ENCODE assay signal across 1 cellular context in the genomic region with DNA sequence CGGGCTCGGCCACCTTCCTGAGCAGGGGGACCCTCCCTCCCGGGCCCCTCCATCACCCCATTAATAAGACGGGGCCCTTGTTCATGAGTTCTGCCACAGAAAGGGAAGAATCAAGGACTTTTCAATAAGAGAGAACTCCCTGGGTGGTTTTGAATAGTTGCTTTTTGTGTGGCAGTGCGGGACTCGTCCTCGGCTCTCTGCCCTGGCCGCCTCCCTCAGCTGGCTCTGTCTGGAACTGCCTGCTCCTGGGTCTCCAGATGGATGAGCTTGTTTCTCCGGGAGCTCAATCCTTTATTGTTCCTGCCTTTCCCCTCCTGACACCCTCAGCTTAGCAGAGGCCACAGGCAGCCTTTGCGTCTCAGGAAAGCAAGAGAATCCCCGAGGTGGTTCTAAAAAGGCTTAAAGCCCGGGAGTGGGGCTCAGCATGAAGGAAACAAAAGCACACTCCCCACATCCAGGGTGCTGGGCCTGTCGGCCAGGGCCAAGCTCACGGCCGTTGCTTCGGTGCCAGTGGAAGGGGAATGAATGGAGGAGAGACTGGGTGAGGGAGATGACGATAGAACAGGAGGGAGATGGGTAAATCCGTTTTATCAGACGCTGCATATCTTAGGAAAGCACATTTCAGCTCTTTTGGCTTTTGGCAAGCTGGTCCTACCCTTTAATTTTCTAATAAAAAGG.
TF ChIP-seq lines count a peak whose summit lies in the region.

No MANE protein-coding gene starts in this region.

TF ChIP-seq in GM23338, 12 proteins besides CTCF, POLR2A, EP300 and RAD21 (continued from another document):
- TF ChIP-seq, protein P1, sequence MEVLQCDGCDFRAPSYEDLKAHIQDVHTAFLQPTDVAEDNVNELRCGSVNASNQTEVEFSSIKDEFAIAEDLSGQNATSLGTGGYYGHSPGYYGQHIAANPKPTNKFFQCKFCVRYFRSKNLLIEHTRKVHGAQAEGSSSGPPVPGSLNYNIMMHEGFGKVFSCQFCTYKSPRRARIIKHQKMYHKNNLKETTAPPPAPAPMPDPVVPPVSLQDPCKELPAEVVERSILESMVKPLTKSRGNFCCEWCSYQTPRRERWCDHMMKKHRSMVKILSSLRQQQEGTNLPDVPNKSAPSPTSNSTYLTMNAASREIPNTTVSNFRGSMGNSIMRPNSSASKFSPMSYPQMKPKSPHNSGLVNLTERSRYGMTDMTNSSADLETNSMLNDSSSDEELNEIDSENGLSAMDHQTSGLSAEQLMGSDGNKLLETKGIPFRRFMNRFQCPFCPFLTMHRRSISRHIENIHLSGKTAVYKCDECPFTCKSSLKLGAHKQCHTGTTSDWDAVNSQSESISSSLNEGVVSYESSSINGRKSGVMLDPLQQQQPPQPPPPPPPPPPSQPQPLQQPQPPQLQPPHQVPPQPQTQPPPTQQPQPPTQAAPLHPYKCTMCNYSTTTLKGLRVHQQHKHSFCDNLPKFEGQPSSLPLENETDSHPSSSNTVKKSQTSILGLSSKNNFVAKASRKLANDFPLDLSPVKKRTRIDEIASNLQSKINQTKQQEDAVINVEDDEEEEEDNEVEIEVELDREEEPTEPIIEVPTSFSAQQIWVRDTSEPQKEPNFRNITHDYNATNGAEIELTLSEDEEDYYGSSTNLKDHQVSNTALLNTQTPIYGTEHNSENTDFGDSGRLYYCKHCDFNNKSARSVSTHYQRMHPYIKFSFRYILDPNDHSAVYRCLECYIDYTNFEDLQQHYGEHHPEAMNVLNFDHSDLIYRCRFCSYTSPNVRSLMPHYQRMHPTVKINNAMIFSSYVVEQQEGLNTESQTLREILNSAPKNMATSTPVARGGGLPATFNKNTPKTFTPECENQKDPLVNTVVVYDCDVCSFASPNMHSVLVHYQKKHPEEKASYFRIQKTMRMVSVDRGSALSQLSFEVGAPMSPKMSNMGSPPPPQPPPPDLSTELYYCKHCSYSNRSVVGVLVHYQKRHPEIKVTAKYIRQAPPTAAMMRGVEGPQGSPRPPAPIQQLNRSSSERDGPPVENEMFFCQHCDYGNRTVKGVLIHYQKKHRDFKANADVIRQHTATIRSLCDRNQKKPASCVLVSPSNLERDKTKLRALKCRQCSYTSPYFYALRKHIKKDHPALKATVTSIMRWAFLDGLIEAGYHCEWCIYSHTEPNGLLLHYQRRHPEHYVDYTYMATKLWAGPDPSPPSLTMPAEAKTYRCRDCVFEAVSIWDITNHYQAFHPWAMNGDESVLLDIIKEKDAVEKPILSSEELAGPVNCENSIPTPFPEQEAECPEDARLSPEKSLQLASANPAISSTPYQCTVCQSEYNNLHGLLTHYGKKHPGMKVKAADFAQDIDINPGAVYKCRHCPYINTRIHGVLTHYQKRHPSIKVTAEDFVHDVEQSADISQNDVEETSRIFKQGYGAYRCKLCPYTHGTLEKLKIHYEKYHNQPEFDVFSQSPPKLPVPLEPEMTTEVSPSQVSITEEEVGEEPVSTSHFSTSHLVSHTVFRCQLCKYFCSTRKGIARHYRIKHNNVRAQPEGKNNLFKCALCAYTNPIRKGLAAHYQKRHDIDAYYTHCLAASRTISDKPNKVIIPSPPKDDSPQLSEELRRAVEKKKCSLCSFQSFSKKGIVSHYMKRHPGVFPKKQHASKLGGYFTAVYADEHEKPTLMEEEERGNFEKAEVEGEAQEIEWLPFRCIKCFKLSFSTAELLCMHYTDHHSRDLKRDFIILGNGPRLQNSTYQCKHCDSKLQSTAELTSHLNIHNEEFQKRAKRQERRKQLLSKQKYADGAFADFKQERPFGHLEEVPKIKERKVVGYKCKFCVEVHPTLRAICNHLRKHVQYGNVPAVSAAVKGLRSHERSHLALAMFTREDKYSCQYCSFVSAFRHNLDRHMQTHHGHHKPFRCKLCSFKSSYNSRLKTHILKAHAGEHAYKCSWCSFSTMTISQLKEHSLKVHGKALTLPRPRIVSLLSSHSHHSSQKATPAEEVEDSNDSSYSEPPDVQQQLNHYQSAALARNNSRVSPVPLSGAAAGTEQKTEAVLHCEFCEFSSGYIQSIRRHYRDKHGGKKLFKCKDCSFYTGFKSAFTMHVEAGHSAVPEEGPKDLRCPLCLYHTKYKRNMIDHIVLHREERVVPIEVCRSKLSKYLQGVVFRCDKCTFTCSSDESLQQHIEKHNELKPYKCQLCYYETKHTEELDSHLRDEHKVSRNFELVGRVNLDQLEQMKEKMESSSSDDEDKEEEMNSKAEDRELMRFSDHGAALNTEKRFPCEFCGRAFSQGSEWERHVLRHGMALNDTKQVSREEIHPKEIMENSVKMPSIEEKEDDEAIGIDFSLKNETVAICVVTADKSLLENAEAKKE (CRISPR knock-in tag; IDR thresholded peaks at IDR 0.05): no peak
- TF ChIP-seq EZH2phosphoT487 (IDR thresholded peaks at IDR 0.05; ENCODE audit: unreplicated experiment) (no peak), ZNF331 (CRISPR knock-in tag; IDR thresholded peaks at IDR 0.05; ENCODE audit: low read depth) (no peak), POLR2AphosphoS5 (IDR thresholded peaks at IDR 0.05; ENCODE audit: low read depth) (no peak)
- TF ChIP-seq, protein P2, sequence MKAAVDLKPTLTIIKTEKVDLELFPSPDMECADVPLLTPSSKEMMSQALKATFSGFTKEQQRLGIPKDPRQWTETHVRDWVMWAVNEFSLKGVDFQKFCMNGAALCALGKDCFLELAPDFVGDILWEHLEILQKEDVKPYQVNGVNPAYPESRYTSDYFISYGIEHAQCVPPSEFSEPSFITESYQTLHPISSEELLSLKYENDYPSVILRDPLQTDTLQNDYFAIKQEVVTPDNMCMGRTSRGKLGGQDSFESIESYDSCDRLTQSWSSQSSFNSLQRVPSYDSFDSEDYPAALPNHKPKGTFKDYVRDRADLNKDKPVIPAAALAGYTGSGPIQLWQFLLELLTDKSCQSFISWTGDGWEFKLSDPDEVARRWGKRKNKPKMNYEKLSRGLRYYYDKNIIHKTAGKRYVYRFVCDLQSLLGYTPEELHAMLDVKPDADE (IDR thresholded peaks at IDR 0.05): no peak
